ENCODE assay signal across 8 cellular contexts in the genomic region with DNA sequence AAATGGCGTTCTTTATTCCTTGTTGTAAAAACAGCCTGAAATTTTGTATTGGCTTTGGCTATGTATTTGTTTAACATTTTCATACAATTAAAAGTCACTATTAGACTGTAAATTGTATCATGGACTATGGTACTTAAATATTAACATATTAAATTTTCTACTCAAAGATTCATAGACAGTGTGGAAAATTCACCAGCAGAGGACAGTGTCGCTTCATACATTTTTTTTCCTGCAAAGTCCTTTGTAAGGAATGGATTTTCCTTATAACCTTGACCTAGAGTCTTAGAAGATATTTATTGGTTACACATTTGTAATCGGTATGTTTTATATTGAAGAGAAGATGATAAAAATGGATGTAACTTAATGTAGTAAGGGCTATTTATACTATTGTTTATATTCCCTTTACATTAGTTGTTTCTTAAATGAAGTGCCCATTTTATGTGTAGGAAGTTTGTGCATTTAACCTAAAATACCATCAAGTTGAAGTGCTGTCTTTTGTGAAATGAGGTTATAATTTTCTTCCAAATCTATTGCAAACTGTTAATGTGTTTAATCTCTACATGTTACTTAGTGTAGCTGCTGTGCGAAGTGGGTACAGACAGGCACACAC.
DNase-seq lines count a peak whose midpoint lies in the region; ATAC-seq, FAIRE-seq and TF ChIP-seq lines count a peak whose summit lies in the region.

No MANE protein-coding gene starts in this region.

- in situ Hi-C loops in G401 (cut with HindIII; ENCODE audit: low sequenced_read_pairs), result no loop called here

- TF ChIP-seq CTCF in neural crest cell (conservative IDR thresholded peaks at IDR 0.05), result peak; percentile 76

- H3K27me3 Mint-ChIP-seq in neural crest cell (ENCODE audit: low read depth), result no peaks in the 10 kb centered on the region

- TF ChIP-seq POLR2A in GM12891 (IDR thresholded peaks at IDR 0.05; ENCODE audit: low read depth, low read length), result no peak

- FAIRE-seq in GM12891 (lab: Jason Lieb, UNC), result no peak

- H3K4me3 Mint-ChIP-seq in neural crest cell, result no peak overlapping the region

- H3K27ac Mint-ChIP-seq in neural crest cell (ENCODE audit: unreplicated experiment), result no peak overlapping the region

- DNase-seq in G401 (ENCODE audit: low spot score), result peak; percentile 88
- peak; percentile 14 for DNase-seq in NCI-H128 (lab: John Stamatoyannopoulos, UW; ENCODE audit: unreplicated experiment)
- DNase-seq in cerebellum (ENCODE audit: low spot score), result peak; percentile 58
- DNase-seq in neural crest cell (ENCODE audit: low read depth, low spot score), result peak; percentile 18
- no peak for DNase-seq in activated CD8-positive, alpha-beta memory T cell treated with anti-CD3 and anti-CD28 coated beads, Interleukin-2, amount 50 U/mL, for 48 hours
- no peak for DNase-seq in GM12891 (ENCODE audit: insufficient read length, low spot score)

- peaks cover 10% of the 10 kb centered on the region for H3K4me1 Mint-ChIP-seq in neural crest cell

- ATAC-seq in GM18873 (IDR thresholded peaks at IDR 0.05; ENCODE audit: low FRiP score, unreplicated experiment), result no peak
- ATAC-seq in GM19023 (IDR thresholded peaks at IDR 0.05; ENCODE audit: unreplicated experiment), result no peak

- H3K36me3 Mint-ChIP-seq in neural crest cell (ENCODE audit: low read depth), result no peaks in the 10 kb centered on the region

- H3K9me3 Mint-ChIP-seq in neural crest cell, result no peaks in the 10 kb centered on the region

TF ChIP-seq in GM12891, 5 proteins besides CTCF, POLR2A, EP300 and RAD21:
- TF ChIP-seq SPI1 (IDR thresholded peaks at IDR 0.05; ENCODE audit: low read depth, low read length) (no peak), POLR2AphosphoS5 (IDR thresholded peaks at IDR 0.05; ENCODE audit: low read depth, low read length) (no peak), PAX5 (IDR thresholded peaks at IDR 0.05; ENCODE audit: insufficient read depth, low read length, severe bottlenecking) (no peak), POU2F2 (IDR thresholded peaks at IDR 0.05; ENCODE audit: low read depth, low read length) (no peak), TAF1 (IDR thresholded peaks at IDR 0.05; ENCODE audit: low read depth, low read length) (no peak)

Comparison
In these comparisons a context has a peak if more than half of its experiments do, and no peak if none do; other contexts are left out.
1. DNase-seq: peak in G401 (single experiment), NCI-H128 (single experiment), cerebellum (single experiment) and neural crest cell (single experiment); none in activated CD8-positive, alpha-beta memory T cell treated with anti-CD3 and anti-CD28 coated beads, Interleukin-2, amount 50 U/mL, for 48 hours (single experiment) and GM12891 (single experiment).